In genomic region chr3:23071306-23071705, GRCh38 we compare ENCODE assay signal across 13 cellular contexts.
DNase-seq lines count a peak whose midpoint lies in the region; ATAC-seq and TF ChIP-seq lines count a peak whose summit lies in the region.
"Had no signal": no experiment of that assay in that cellular context is flagged by ENCODE, and none has a peak within 500 bp of the region (broad histone marks: within the 10 kb centered on the region; RNA-seq: fewer than 3 reads in every experiment).

No MANE protein-coding gene starts in this region.

- no peak overlapping the region for H3K27ac ChIP-seq in PC-9

- no peaks in the 10 kb centered on the region; the same call in 1 of the 2 replicates for H3K4me1 ChIP-seq in PC-9 (replicated peaks; ENCODE audit: insufficient read depth)

- no peak overlapping the region for H2AFZ ChIP-seq in PC-9

- H3F3A ChIP-seq in PC-9 (ENCODE audit: insufficient read depth, low read depth): no peaks in the 10 kb centered on the region

- no TSS peak for BruUV-seq in PC-9 (replicated peaks; lab: Mats Ljungman, UMichigan)

- H3K9me3 ChIP-seq in PC-9 (ENCODE audit: insufficient read depth, low read depth): no peaks in the 10 kb centered on the region

- H3K9me2 ChIP-seq in PC-9 (ENCODE audit: insufficient read depth): no peaks in the 10 kb centered on the region

- H3K79me2 ChIP-seq in PC-9 (ENCODE audit: low read depth): no peaks in the 10 kb centered on the region

- peak; percentile 77 for DNase-seq in myocyte (ENCODE audit: low read depth)
- no peak for DNase-seq in activated CD4-positive, CD25-positive, alpha-beta regulatory T cell treated with anti-CD3 and anti-CD28 coated beads, Interleukin-2, amount 50 U/mL, for 72 hours
- DNase-seq in cortex of kidney (lab: John Stamatoyannopoulos, UW): no peak
- no peak for DNase-seq in PC-9
- no peak for DNase-seq in hippocampal formation (lab: John Stamatoyannopoulos, UW)
- DNase-seq: activated CD8-positive, alpha-beta memory T cell treated with anti-CD3 and anti-CD28 coated beads for 24 hours; NK-92 treated with Interleukin-12 subunit alpha and Interleukin-12 subunit beta, amount 100 ng/mL, for 24 hours; stimulated activated CD8-positive, alpha-beta memory T cell treated with anti-CD3 and anti-CD28 coated beads, Interleukin-4, amount 100 ng/mL, for 48 hours; T-helper 2 cell had no signal

- H3K36me3 ChIP-seq in PC-9 (ENCODE audit: low read depth): no peaks in the 10 kb centered on the region

- no peak for TF ChIP-seq CTCF in PC-9 (conservative IDR thresholded peaks at IDR 0.05)

- ATAC-seq in GM18873 (IDR thresholded peaks at IDR 0.05; ENCODE audit: low FRiP score, unreplicated experiment) (peak; percentile 35), GM21723 (IDR thresholded peaks at IDR 0.05; ENCODE audit: unreplicated experiment) (peak; percentile 21), HG03432 (IDR thresholded peaks at IDR 0.05; ENCODE audit: unreplicated experiment) (peak; percentile 35)

- CTCF ChIA-PET in PC-9 (lab: Charles Lee): no interaction called here

- no peak overlapping the region for H3K4me2 ChIP-seq in PC-9
- H3K4me2 ChIP-seq: smooth muscle cell had no signal

- POLR2A ChIA-PET in PC-9 (lab: Charles Lee; ENCODE audit: unreplicated experiment): no interaction called here

- intact Hi-C loops in PC-9 (cut with micrococcal nuclease; ENCODE audit: unreplicated experiment): no loop called here

- H3K27me3 ChIP-seq in PC-9 (ENCODE audit: insufficient read depth, low read depth): 0 out of 2 replicates have a peak, but pooled peaks cover 9% of the 10 kb centered on the region

- H4K20me1 ChIP-seq in PC-9 (ENCODE audit: insufficient read depth): no peaks in the 10 kb centered on the region

- no peak overlapping the region for H3K4me3 ChIP-seq in PC-9
- H3K4me3 ChIP-seq: smooth muscle cell had no signal
